In genomic region chr17:72790194-72790593, GRCh38 we compare ENCODE assay signal across 17 cellular contexts.
DNase-seq lines count a peak whose midpoint lies in the region; ATAC-seq and TF ChIP-seq lines count a peak whose summit lies in the region.
"Had no signal": no experiment of that assay in that cellular context is flagged by ENCODE, and none has a peak within 500 bp of the region (broad histone marks: within the 10 kb centered on the region; RNA-seq: fewer than 3 reads in every experiment).

No MANE protein-coding gene starts in this region.

- H3K4me3 ChIP-seq in AG10803 (ENCODE audit: low read length) (no peak overlapping the region), WERI-Rb-1 (ENCODE audit: low read depth, low read length) (no peak overlapping the region)
- H3K4me3 ChIP-seq: BLaER1 treated with 17β-estradiol and CSF1 and Interleukin-3, amounts not matched to agents 10 nM and 100 nM; K562 had no signal

- DNase-seq in DMS153 (lab: John Stamatoyannopoulos, UW) (peak; percentile 73), DMS153 treated with DMSO at 0.1 percent for 48 hours (lab: John Stamatoyannopoulos, UW; ENCODE audit: unreplicated experiment) (no peak), AG10803 (ENCODE audit: low read depth) (peak; percentile 10), WERI-Rb-1 (no peak), left colon (no peak), ecto neural progenitor cell (ENCODE audit: low spot score) (no peak)
- DNase-seq in effector CD4-positive, alpha-beta T cell = no peak
- DNase-seq: AML-193; Calu3; CD4-positive, CD25-positive, alpha-beta regulatory T cell; DND-41; GF-D8; HCEC 1CT; HFFc6 had no signal

- peaks cover 6% of the 10 kb centered on the region for H3K9me3 ChIP-seq in WERI-Rb-1 (ENCODE audit: severe bottlenecking)

- TF ChIP-seq CTCF in AG10803 (conservative IDR thresholded peaks at IDR 0.05; ENCODE audit: low read length) = no peak
- TF ChIP-seq CTCF in WERI-Rb-1 (IDR thresholded peaks at IDR 0.05; ENCODE audit: low read depth, low read length) = no peak

- intact Hi-C loops in left colon (cut with DNase I, micrococcal nuclease) = no loop called here

- peak overlapping the region; percentile 57 for H3K27ac ChIP-seq in WERI-Rb-1
- H3K27ac ChIP-seq: 22Rv1; BLaER1 treated with 17β-estradiol and CSF1 and Interleukin-3, amounts not matched to agents 10 nM and 100 nM had no signal

- ATAC-seq in left colon = peak; percentile 55
- ATAC-seq: K562 had no signal

- H3K27me3 ChIP-seq in WERI-Rb-1 (ENCODE audit: insufficient read depth, low read depth, severe bottlenecking) = no peaks in the 10 kb centered on the region
- H3K27me3 ChIP-seq: BLaER1 treated with 17β-estradiol and CSF1 and Interleukin-3, amounts not matched to agents 10 nM and 100 nM had no signal

- peaks cover 28% of the 10 kb centered on the region for H3K36me3 ChIP-seq in WERI-Rb-1

Comparison
In these comparisons a context has a peak if more than half of its experiments do, and no peak if none do; other contexts are left out.
1. DNase-seq: peak in DMS153 (single experiment) and AG10803 (single experiment); none in DMS153 treated with DMSO at 0.1 percent for 48 hours (single experiment), WERI-Rb-1 (single experiment), left colon (0 of 2), effector CD4-positive, alpha-beta T cell (single experiment) and ecto neural progenitor cell (single experiment).